8 cellular contexts compared by ENCODE assay signal in the genomic region with DNA sequence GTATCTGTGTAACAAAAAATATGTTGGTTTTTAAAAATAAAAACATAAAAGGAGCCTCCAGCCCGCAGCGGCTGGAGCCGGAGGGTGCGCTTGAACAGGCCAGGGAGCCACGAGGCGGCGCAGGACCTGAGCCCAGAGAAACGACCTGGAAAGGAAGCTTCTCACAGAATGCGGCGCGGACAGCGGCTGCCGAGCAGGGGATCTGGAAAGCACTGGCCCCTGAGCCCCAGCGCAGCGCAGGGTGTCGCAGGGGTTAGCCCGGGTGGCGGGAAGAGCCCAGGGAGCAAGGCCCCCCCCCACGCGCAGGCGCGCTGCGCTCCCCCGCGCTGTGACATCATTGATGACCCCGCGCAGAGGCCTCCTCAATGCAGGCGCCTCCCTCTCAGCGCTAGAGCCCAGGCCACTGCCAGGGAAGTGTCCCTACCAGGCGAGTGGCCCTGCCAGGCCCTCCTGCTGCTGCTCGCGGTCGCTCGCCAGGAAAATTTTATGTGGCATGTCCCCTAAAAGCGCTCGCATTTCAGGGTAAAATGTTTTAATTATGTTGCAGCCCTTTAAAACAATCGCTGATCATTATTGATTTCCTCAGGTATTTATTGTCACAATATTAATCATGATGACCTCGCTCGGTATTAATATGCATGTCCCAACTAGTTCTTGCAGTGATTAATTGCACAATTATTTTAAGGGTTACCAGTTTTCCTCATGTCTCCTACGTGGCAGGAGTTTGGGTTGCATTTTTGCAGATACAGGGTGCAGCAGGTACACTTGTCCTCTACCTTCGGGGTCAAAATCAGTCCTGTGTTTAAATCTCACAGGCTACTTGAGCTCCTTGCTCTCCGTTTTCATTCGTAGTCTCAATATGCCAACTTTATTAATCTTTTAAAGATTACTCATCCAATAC.
DNase-seq lines count a peak whose midpoint lies in the region; ATAC-seq and TF ChIP-seq lines count a peak whose summit lies in the region.

No MANE protein-coding gene starts in this region.

- peak; percentile 56 to 57 for TF ChIP-seq CTCF in GM23338 (conservative IDR thresholded peaks at IDR 0.05; ENCODE audit: low read depth in 2 of 2)
- no peak for TF ChIP-seq CTCF in NB4 (IDR thresholded peaks at IDR 0.05; ENCODE audit: low read depth, low read length)
- TF ChIP-seq CTCF in astrocyte of the spinal cord (IDR thresholded peaks at IDR 0.05; ENCODE audit: low read depth, low read length), result peak; percentile 85
- peak; percentile 61 for TF ChIP-seq CTCF in hepatocyte (IDR thresholded peaks at IDR 0.05; ENCODE audit: poor library complexity)
- peak; percentile 72 to 89 (median 82) for TF ChIP-seq CTCF in uterus (IDR thresholded peaks at IDR 0.05)

- TF ChIP-seq POLR2A in NB4 (IDR thresholded peaks at IDR 0.05; ENCODE audit: extremely low read depth, insufficient read length), result no peak
- peak; percentile 53 to 71 for TF ChIP-seq POLR2A in uterus (IDR thresholded peaks at IDR 0.05)

- WGBS in hepatocyte (ENCODE audit: low lambda C conversion rate, missing lambda C conversion rate), result 14% methylated on average over 43 of the region's 43 CpGs

- H3K36me3 Mint-ChIP-seq in GM23338 (ENCODE audit: low read depth), result no peaks in the 10 kb centered on the region

- H4K20me1 ChIP-seq in GM23338 (replicated peaks; ENCODE audit: insufficient read depth) (no peaks in the 10 kb centered on the region), hepatocyte (ENCODE audit: insufficient read depth, poor library complexity, severe bottlenecking) (peaks cover 3% of the 10 kb centered on the region)

- H3K36me3 ChIP-seq in GM23338 (ENCODE audit: insufficient read depth) (no peaks in the 10 kb centered on the region), hepatocyte (replicated peaks; ENCODE audit: insufficient read depth, low read depth) (no peaks in the 10 kb centered on the region), uterus (no peaks in the 10 kb centered on the region)

- DNase-seq in DMS79 (lab: John Stamatoyannopoulos, UW) (peak; percentile 48), GM23338 (ENCODE audit: low spot score) (peak; percentile 96), NB4 (ENCODE audit: low read depth) (peak; percentile 81), T1000 (lab: John Stamatoyannopoulos, UW) (peak; percentile 23), astrocyte of the spinal cord (ENCODE audit: low read depth, low spot score) (peak; percentile 67), hepatocyte (ENCODE audit: low spot score) (peak; percentile 94), renal cortical epithelial cell (ENCODE audit: low read depth) (peak; percentile 34), uterus (peak; percentile 85 to 92)

- intact Hi-C loops in uterus (cut with DNase I; ENCODE audit: low total_unique reads), result no loop called here

- H3K9me3 ChIP-seq in hepatocyte (ENCODE audit: low read depth) (no peaks in the 10 kb centered on the region), uterus (no peaks in the 10 kb centered on the region)

- H3K4me2 ChIP-seq in GM23338, result peak overlapping the region; percentile 90
- H3K4me2 ChIP-seq in hepatocyte, result peak overlapping the region; percentile 77

- H3K4me1 Mint-ChIP-seq in GM23338, result peaks cover 15% of the 10 kb centered on the region

- in situ Hi-C loops in astrocyte of the spinal cord (cut with HindIII; ENCODE audit: low sequenced_read_pairs), result no loop called here

- H3K9me2 ChIP-seq in GM23338 (ENCODE audit: insufficient read depth) (no peaks in the 10 kb centered on the region), hepatocyte (replicated peaks; ENCODE audit: insufficient read depth) (no peaks in the 10 kb centered on the region)

- H3K4me3 Mint-ChIP-seq in GM23338, result peak overlapping the region; percentile 65

- peaks cover 3% of the 10 kb centered on the region for H3K27me3 Mint-ChIP-seq in GM23338 (ENCODE audit: insufficient read depth, low read depth, poor library complexity)

- peak overlapping the region; percentile 83 for H3K27ac Mint-ChIP-seq in GM23338

- H3K27me3 ChIP-seq in GM23338 (ENCODE audit: insufficient read depth) (no peaks in the 10 kb centered on the region), hepatocyte (no peaks in the 10 kb centered on the region), uterus (no peaks in the 10 kb centered on the region)

- H3K4me3 ChIP-seq in GM23338, result peak overlapping the region; percentile 60
- H3K4me3 ChIP-seq in NB4 (ENCODE audit: low read depth, low read length), result no peak overlapping the region
- peak overlapping the region; percentile 42 for H3K4me3 ChIP-seq in astrocyte of the spinal cord (ENCODE audit: low read depth, low read length)
- H3K4me3 ChIP-seq in hepatocyte, result no peak overlapping the region
- H3K4me3 ChIP-seq in uterus, result peak overlapping the region; percentile 16 to 40

- H2AFZ ChIP-seq in GM23338 (no peak overlapping the region), hepatocyte (peak overlapping the region; percentile 46)

- H3K4me1 ChIP-seq in GM23338 (ENCODE audit: insufficient read depth) (peaks cover 5% of the 10 kb centered on the region; the same call in 1 of the 2 replicates), hepatocyte (ENCODE audit: insufficient read depth) (no peaks in the 10 kb centered on the region), uterus (peaks cover 0 to 4% of the 10 kb centered on the region in 2 donors)

- H3K9me3 Mint-ChIP-seq in GM23338, result no peaks in the 10 kb centered on the region

- ATAC-seq in GM23338, result peak; percentile 98

- H3F3A ChIP-seq in GM23338 (replicated peaks; ENCODE audit: low read depth), result peaks cover 5% of the 10 kb centered on the region; the same call in 1 of the 2 replicates

- H3K79me2 ChIP-seq in GM23338 (replicated peaks; ENCODE audit: insufficient read depth), result no peaks in the 10 kb centered on the region; the same call in 1 of the 2 replicates
- no peaks in the 10 kb centered on the region for H3K79me2 ChIP-seq in hepatocyte

- H3K27ac ChIP-seq in GM23338 (ENCODE audit: low read depth) (peak overlapping the region; percentile 85), hepatocyte (peak overlapping the region; percentile 84), uterus (peak overlapping the region; percentile 82 to 91)

TF ChIP-seq in GM23338, 12 proteins besides CTCF, POLR2A, EP300 and RAD21:
- TF ChIP-seq NANOG (IDR thresholded peaks at IDR 0.05; ENCODE audit: borderline replicate concordance) (no peak), STAT1 (IDR thresholded peaks at IDR 0.05; ENCODE audit: unreplicated experiment) (no peak), EZH2phosphoT487 (IDR thresholded peaks at IDR 0.05; ENCODE audit: unreplicated experiment) (no peak), ZNF331 (CRISPR knock-in tag; IDR thresholded peaks at IDR 0.05; ENCODE audit: low read depth) (no peak), POLR2AphosphoS5 (IDR thresholded peaks at IDR 0.05; ENCODE audit: low read depth) (peak; percentile 48), JUNB (IDR thresholded peaks at IDR 0.05; ENCODE audit: unreplicated experiment) (no peak), EZH2 (IDR thresholded peaks at IDR 0.05; ENCODE audit: low read depth, unreplicated experiment) (no peak), REST (IDR thresholded peaks at IDR 0.05; ENCODE audit: unreplicated experiment) (no peak), CREB1 (CRISPR knock-in tag; IDR thresholded peaks at IDR 0.05; ENCODE audit: low read depth) (peak; percentile 87)

Comparison
In these comparisons a context has a peak if more than half of its experiments do, and no peak if none do; other contexts are left out.
1. DNase-seq: peak in every context shown above with its lines; median percentile 96 in GM23338; 94 in hepatocyte; 88 in uterus; 81 in NB4; 67 in astrocyte of the spinal cord; 48 in DMS79; 34 in renal cortical epithelial cell; 23 in T1000.
2. H3K4me3 ChIP-seq: peak in GM23338 (single experiment), astrocyte of the spinal cord (single experiment) and uterus (2 of 2); none in NB4 (single experiment) and hepatocyte (single experiment).
3. Peak in every context shown above with its lines, with median percentiles within 50 percentile points of each other: H3K27ac ChIP-seq.